In the genomic region with DNA sequence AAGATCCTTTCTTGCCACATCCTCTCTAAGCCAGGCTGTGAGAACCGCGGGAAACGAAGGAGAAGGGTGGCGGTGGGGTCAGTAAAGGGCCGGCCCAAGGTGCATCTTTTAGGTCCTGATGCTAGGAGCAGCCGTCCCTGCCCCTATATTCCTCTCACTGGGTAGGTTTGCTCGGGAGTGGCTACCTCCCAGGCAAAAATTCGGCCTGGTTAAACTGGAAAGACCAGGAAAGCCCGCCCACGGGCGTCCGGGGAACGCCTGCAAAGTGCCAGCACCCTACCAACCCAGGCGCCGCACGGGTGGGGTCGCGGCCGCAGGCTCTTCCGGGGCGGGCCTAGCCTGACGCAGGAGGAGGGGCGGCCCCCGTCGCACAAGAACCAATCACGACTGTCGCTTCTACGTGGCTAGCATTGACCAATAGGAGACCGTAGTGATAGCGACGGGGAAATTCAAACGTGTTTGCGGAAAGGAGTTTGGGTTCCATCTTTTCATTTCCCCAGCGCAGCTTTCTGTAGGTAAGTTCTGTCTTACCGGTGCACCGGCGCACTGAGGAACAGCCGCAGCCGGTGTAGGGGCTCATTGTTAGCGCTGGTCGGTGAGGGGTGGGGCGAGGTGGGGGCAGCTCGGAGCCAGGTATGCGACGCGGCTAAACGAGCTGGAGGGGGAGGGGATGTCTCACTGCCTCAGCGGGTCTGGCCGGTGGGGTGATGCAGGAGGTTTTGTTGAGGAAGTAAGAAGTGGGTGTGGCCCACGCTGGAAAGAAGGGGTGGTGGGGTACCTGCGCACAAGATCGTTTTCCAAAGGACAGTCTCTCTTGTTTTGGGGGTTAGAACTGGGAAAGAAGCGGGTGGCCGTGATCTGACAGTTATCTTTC, we compare ENCODE assay signal across 1 cellular context.
A peak's percentile ranks its signal among the peaks of the same experiment; 100 is the strongest.
TF ChIP-seq lines count a peak whose summit lies in the region.

A gene (plus strand): TSS at position 451 of the 874 bp plus-strand sequence. CDS start 1,195 bp downstream, outside the sequence.

TF ChIP-seq in HepG2, 621 proteins besides CTCF, POLR2A, EP300 and RAD21 (continued from another document and continues in another):
- TF ChIP-seq, protein P1, sequence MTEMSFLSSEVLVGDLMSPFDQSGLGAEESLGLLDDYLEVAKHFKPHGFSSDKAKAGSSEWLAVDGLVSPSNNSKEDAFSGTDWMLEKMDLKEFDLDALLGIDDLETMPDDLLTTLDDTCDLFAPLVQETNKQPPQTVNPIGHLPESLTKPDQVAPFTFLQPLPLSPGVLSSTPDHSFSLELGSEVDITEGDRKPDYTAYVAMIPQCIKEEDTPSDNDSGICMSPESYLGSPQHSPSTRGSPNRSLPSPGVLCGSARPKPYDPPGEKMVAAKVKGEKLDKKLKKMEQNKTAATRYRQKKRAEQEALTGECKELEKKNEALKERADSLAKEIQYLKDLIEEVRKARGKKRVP (CRISPR knock-in tag; IDR thresholded peaks at IDR 0.05), result no peak
- TF ChIP-seq ZFYVE20 (CRISPR knock-in tag; IDR thresholded peaks at IDR 0.05; ENCODE audit: borderline replicate concordance, low read depth) (no peak), SALL1 (CRISPR knock-in tag; IDR thresholded peaks at IDR 0.05) (peak; percentile 13), THAP11 (CRISPR knock-in tag; IDR thresholded peaks at IDR 0.05) (peak; percentile 69), ZC3H13 (CRISPR knock-in tag; IDR thresholded peaks at IDR 0.05) (no peak), CHCHD3 (CRISPR knock-in tag; IDR thresholded peaks at IDR 0.05) (no peak), KMT2B (CRISPR knock-in tag; IDR thresholded peaks at IDR 0.05) (peak; percentile 42; the same call in 1 of the 2 replicates), ZNF296 (CRISPR knock-in tag; conservative IDR thresholded peaks at IDR 0.05) (no peak), ARID2 (CRISPR knock-in tag; IDR thresholded peaks at IDR 0.05; ENCODE audit: borderline replicate concordance) (peak; percentile 85), GLI4 (CRISPR knock-in tag; IDR thresholded peaks at IDR 0.05; ENCODE audit: borderline replicate concordance) (no peak), KDM5A (IDR thresholded peaks at IDR 0.05; ENCODE audit: borderline replicate concordance, low read length) (peak; percentile 80), ZNF263 (CRISPR knock-in tag; IDR thresholded peaks at IDR 0.05) (no peak), ZNF432 (CRISPR knock-in tag; IDR thresholded peaks at IDR 0.05; ENCODE audit: borderline replicate concordance) (no peak), AGO1 (IDR thresholded peaks at IDR 0.05; ENCODE audit: low read depth, low read length, poor library complexity, severe bottlenecking) (no peak), ZBTB1 (CRISPR knock-in tag; IDR thresholded peaks at IDR 0.05; ENCODE audit: borderline replicate concordance) (no peak), BCL6 (CRISPR knock-in tag; IDR thresholded peaks at IDR 0.05) (no peak), ZFP37 (CRISPR knock-in tag; IDR thresholded peaks at IDR 0.05; ENCODE audit: borderline replicate concordance) (no peak), HOXA7 (CRISPR knock-in tag; IDR thresholded peaks at IDR 0.05) (no peak), MAFF (IDR thresholded peaks at IDR 0.05; ENCODE audit: low read depth, low read length) (no peak), ZNF546 (CRISPR knock-in tag; conservative IDR thresholded peaks at IDR 0.05) (no peak), ZNF253 (CRISPR knock-in tag; IDR thresholded peaks at IDR 0.05; ENCODE audit: borderline replicate concordance) (no peak), ARNT2 (CRISPR knock-in tag; IDR thresholded peaks at IDR 0.05; ENCODE audit: low read depth) (peak; percentile 33; the same call in 1 of the 2 replicates), MEF2D (CRISPR knock-in tag; IDR thresholded peaks at IDR 0.05) (no peak), ZNF772 (CRISPR knock-in tag; IDR thresholded peaks at IDR 0.05) (no peak), ERF (CRISPR knock-in tag; IDR thresholded peaks at IDR 0.05) (peak; percentile 33; the same call in 1 of the 2 replicates)
- TF ChIP-seq, protein P2, sequence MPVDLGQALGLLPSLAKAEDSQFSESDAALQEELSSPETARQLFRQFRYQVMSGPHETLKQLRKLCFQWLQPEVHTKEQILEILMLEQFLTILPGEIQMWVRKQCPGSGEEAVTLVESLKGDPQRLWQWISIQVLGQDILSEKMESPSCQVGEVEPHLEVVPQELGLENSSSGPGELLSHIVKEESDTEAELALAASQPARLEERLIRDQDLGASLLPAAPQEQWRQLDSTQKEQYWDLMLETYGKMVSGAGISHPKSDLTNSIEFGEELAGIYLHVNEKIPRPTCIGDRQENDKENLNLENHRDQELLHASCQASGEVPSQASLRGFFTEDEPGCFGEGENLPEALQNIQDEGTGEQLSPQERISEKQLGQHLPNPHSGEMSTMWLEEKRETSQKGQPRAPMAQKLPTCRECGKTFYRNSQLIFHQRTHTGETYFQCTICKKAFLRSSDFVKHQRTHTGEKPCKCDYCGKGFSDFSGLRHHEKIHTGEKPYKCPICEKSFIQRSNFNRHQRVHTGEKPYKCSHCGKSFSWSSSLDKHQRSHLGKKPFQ (CRISPR knock-in tag; IDR thresholded peaks at IDR 0.05; ENCODE audit: insufficient replicate concordance), result no peak
- TF ChIP-seq, protein P3, sequence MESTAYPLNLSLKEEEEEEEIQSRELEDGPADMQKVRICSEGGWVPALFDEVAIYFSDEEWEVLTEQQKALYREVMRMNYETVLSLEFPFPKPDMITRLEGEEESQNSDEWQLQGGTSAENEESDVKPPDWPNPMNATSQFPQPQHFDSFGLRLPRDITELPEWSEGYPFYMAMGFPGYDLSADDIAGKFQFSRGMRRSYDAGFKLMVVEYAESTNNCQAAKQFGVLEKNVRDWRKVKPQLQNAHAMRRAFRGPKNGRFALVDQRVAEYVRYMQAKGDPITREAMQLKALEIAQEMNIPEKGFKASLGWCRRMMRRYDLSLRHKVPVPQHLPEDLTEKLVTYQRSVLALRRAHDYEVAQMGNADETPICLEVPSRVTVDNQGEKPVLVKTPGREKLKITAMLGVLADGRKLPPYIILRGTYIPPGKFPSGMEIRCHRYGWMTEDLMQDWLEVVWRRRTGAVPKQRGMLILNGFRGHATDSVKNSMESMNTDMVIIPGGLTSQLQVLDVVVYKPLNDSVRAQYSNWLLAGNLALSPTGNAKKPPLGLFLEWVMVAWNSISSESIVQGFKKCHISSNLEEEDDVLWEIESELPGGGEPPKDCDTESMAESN (CRISPR knock-in tag; conservative IDR thresholded peaks at IDR 0.05), result no peak
- TF ChIP-seq, protein P4, sequence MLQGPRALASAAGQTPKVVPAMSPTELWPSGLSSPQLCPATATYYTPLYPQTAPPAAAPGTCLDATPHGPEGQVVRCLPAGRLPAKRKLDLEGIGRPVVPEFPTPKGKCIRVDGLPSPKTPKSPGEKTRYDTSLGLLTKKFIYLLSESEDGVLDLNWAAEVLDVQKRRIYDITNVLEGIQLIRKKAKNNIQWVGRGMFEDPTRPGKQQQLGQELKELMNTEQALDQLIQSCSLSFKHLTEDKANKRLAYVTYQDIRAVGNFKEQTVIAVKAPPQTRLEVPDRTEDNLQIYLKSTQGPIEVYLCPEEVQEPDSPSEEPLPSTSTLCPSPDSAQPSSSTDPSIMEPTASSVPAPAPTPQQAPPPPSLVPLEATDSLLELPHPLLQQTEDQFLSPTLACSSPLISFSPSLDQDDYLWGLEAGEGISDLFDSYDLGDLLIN (CRISPR knock-in tag; IDR thresholded peaks at IDR 0.05; ENCODE audit: borderline replicate concordance), result no peak
- TF ChIP-seq, protein P5, sequence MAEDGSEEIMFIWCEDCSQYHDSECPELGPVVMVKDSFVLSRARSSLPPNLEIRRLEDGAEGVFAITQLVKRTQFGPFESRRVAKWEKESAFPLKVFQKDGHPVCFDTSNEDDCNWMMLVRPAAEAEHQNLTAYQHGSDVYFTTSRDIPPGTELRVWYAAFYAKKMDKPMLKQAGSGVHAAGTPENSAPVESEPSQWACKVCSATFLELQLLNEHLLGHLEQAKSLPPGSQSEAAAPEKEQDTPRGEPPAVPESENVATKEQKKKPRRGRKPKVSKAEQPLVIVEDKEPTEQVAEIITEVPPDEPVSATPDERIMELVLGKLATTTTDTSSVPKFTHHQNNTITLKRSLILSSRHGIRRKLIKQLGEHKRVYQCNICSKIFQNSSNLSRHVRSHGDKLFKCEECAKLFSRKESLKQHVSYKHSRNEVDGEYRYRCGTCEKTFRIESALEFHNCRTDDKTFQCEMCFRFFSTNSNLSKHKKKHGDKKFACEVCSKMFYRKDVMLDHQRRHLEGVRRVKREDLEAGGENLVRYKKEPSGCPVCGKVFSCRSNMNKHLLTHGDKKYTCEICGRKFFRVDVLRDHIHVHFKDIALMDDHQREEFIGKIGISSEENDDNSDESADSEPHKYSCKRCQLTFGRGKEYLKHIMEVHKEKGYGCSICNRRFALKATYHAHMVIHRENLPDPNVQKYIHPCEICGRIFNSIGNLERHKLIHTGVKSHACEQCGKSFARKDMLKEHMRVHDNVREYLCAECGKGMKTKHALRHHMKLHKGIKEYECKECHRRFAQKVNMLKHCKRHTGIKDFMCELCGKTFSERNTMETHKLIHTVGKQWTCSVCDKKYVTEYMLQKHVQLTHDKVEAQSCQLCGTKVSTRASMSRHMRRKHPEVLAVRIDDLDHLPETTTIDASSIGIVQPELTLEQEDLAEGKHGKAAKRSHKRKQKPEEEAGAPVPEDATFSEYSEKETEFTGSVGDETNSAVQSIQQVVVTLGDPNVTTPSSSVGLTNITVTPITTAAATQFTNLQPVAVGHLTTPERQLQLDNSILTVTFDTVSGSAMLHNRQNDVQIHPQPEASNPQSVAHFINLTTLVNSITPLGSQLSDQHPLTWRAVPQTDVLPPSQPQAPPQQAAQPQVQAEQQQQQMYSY (CRISPR knock-in tag; IDR thresholded peaks at IDR 0.05), result no peak
- TF ChIP-seq, protein P6, sequence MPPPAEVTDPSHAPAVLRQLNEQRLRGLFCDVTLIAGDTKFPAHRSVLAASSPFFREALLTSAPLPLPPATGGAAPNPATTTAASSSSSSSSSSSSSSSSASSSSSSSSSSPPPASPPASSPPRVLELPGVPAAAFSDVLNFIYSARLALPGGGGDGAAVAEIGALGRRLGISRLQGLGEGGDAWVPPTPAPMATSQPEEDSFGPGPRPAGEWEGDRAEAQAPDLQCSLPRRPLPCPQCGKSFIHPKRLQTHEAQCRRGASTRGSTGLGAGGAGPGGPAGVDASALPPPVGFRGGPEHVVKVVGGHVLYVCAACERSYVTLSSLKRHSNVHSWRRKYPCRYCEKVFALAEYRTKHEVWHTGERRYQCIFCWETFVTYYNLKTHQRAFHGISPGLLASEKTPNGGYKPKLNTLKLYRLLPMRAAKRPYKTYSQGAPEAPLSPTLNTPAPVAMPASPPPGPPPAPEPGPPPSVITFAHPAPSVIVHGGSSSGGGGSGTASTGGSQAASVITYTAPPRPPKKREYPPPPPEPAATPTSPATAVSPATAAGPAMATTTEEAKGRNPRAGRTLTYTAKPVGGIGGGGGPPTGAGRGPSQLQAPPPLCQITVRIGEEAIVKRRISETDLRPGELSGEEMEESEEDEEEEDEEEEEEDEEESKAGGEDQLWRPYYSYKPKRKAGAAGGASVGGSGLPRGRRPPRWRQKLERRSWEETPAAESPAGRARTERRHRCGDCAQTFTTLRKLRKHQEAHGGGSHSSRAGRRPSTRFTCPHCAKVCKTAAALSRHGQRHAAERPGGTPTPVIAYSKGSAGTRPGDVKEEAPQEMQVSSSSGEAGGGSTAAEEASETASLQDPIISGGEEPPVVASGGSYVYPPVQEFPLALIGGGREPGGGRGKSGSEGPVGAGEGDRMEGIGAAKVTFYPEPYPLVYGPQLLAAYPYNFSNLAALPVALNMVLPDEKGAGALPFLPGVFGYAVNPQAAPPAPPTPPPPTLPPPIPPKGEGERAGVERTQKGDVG (CRISPR knock-in tag; IDR thresholded peaks at IDR 0.05; ENCODE audit: borderline replicate concordance), result no peak
- TF ChIP-seq, protein P7, sequence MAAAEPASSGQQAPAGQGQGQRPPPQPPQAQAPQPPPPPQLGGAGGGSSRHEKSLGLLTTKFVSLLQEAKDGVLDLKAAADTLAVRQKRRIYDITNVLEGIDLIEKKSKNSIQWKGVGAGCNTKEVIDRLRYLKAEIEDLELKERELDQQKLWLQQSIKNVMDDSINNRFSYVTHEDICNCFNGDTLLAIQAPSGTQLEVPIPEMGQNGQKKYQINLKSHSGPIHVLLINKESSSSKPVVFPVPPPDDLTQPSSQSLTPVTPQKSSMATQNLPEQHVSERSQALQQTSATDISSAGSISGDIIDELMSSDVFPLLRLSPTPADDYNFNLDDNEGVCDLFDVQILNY (CRISPR knock-in tag; conservative IDR thresholded peaks at IDR 0.05), result peak; percentile 94
- TF ChIP-seq, protein P8, sequence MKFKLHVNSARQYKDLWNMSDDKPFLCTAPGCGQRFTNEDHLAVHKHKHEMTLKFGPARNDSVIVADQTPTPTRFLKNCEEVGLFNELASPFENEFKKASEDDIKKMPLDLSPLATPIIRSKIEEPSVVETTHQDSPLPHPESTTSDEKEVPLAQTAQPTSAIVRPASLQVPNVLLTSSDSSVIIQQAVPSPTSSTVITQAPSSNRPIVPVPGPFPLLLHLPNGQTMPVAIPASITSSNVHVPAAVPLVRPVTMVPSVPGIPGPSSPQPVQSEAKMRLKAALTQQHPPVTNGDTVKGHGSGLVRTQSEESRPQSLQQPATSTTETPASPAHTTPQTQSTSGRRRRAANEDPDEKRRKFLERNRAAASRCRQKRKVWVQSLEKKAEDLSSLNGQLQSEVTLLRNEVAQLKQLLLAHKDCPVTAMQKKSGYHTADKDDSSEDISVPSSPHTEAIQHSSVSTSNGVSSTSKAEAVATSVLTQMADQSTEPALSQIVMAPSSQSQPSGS (CRISPR knock-in tag; IDR thresholded peaks at IDR 0.05), result no peak
- TF ChIP-seq, protein P9, sequence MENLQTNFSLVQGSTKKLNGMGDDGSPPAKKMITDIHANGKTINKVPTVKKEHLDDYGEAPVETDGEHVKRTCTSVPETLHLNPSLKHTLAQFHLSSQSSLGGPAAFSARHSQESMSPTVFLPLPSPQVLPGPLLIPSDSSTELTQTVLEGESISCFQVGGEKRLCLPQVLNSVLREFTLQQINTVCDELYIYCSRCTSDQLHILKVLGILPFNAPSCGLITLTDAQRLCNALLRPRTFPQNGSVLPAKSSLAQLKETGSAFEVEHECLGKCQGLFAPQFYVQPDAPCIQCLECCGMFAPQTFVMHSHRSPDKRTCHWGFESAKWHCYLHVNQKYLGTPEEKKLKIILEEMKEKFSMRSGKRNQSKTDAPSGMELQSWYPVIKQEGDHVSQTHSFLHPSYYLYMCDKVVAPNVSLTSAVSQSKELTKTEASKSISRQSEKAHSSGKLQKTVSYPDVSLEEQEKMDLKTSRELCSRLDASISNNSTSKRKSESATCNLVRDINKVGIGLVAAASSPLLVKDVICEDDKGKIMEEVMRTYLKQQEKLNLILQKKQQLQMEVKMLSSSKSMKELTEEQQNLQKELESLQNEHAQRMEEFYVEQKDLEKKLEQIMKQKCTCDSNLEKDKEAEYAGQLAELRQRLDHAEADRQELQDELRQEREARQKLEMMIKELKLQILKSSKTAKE (CRISPR knock-in tag; IDR thresholded peaks at IDR 0.05; ENCODE audit: borderline replicate concordance), result no peak
- TF ChIP-seq, protein P10, sequence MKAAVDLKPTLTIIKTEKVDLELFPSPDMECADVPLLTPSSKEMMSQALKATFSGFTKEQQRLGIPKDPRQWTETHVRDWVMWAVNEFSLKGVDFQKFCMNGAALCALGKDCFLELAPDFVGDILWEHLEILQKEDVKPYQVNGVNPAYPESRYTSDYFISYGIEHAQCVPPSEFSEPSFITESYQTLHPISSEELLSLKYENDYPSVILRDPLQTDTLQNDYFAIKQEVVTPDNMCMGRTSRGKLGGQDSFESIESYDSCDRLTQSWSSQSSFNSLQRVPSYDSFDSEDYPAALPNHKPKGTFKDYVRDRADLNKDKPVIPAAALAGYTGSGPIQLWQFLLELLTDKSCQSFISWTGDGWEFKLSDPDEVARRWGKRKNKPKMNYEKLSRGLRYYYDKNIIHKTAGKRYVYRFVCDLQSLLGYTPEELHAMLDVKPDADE (CRISPR knock-in tag; IDR thresholded peaks at IDR 0.05), result no peak
